Comparison of ENCODE assay signal across 19 cellular contexts in the genomic region with DNA sequence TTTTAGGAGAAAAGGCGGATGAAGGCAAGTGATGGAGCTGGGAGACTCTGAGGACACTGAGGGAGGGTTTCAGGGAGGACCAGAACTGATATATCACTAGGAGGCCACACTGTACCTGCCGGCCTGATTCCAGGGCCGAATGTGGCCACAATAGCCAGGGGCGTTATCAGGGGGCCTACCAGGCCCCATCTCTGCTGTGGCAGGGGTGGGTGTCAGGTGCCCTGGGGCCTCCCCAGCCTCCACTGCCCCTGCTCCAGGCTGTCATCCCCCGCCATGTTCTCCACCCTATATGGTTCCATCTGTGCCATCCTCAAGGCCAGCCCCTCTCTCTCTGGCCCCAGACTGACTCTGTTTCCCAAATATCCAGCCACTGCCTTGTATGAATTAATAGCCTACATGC.
"Had no signal": no experiment of that assay in that cellular context is flagged by ENCODE, and none has a peak within 500 bp of the region (broad histone marks: within the 10 kb centered on the region; RNA-seq: fewer than 3 reads in every experiment).

No MANE protein-coding gene starts in this region.

- ATAC-seq: activated CD8-positive, alpha-beta T cell treated with anti-CD3 and anti-CD28 coated beads for 36 hours; body of pancreas; esophagus mucosa; foreskin keratinocyte; heart right ventricle; pancreas; psoas muscle; stimulated activated naive CD8-positive, alpha-beta T cell treated with anti-CD3 and anti-CD28 coated beads, Interleukin-15, Interleukin-2, amounts not matched to agents 100 U/mL and 50 U/mL, for 24 hours; T-cell had no signal

- H3K36me3 ChIP-seq: heart right ventricle, left ventricle myocardium inferior, neutrophil, pancreas, vagina had no signal

- H3K27me3 ChIP-seq: foreskin keratinocyte, pancreas, vagina had no signal

- DNase-seq: activated B cell treated with CpG ODN at 0.5 μM for 24 hours; activated CD4-positive, alpha-beta T cell treated with anti-CD3 and anti-CD28 coated beads, Interleukin-2, amount 50 U/mL, for 1 hour; activated CD8-positive, alpha-beta T cell treated with anti-CD3 and anti-CD28 coated beads for 36 hours; activated naive CD4-positive, alpha-beta T cell treated with Interleukin-2 at 50 U/mL for 16 hours; activated T-cell treated with anti-CD3 and anti-CD28 coated beads, Interleukin-2, amount 50 U/mL, for 48 hours; body of pancreas; foreskin keratinocyte; heart right ventricle; left ventricle myocardium inferior; mammary epithelial cell; naive B cell; nephron progenitor cell; psoas muscle; stimulated activated naive CD8-positive, alpha-beta T cell treated with anti-CD3 and anti-CD28 coated beads, Interleukin-15, Interleukin-2, amounts not matched to agents 100 U/mL and 50 U/mL, for 24 hours; T-cell had no signal

- H3K27ac ChIP-seq: body of pancreas, foreskin keratinocyte, heart right ventricle, left ventricle myocardium inferior, neutrophil, pancreas, psoas muscle, vagina had no signal

- H3K4me3 ChIP-seq: body of pancreas, heart right ventricle, left ventricle myocardium inferior, pancreas, psoas muscle, vagina had no signal

- H3K4me1 ChIP-seq: body of pancreas, foreskin keratinocyte, heart right ventricle, left ventricle myocardium inferior, pancreas, psoas muscle, vagina had no signal

- H3K9me3 ChIP-seq: body of pancreas, heart right ventricle, left ventricle myocardium inferior, neutrophil, pancreas, psoas muscle, vagina had no signal
